ENCODE assay signal across 21 cellular contexts in the genomic region with DNA sequence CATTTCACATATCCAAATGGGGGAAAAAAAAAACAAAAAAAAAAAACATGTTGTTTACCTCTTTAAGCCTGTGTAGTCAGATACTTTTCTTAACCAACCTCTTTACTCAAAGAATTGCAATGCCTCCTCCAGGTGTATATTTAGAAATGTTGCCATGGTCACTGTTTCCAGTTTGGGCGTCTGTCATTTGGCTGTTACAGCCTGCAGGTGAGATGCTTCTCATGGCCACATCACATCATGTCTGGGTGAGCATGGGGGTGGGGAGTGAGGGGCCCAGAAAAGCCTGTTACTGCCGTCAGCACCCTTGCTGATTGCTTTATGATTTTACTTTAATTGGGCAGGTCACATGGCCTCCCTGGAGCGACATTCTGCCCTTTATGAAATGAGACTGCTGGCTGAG.
"Had no signal": no experiment of that assay in that cellular context is flagged by ENCODE, and none has a peak within 500 bp of the region (broad histone marks: within the 10 kb centered on the region; RNA-seq: fewer than 3 reads in every experiment).

No MANE protein-coding gene starts in this region.

- ATAC-seq: activated CD4-positive, CD25-positive, alpha-beta regulatory T cell treated with anti-CD3 and anti-CD28 coated beads, Interleukin-2, amount 50 U/mL, for 24 hours; activated CD8-positive, alpha-beta T cell treated with anti-CD3 and anti-CD28 coated beads, Interleukin-2, amount 10 ng/mL, durations not matched to agents 7 days and 5 days; heart right ventricle; left cardiac atrium; right cardiac atrium; stimulated activated naive CD8-positive, alpha-beta T cell treated with anti-CD3 and anti-CD28 coated beads, Interleukin-15, Interleukin-2, amounts not matched to agents 100 U/mL and 50 U/mL, for 24 hours had no signal

- FAIRE-seq: bronchial epithelial cell had no signal

- H3K4me1 Mint-ChIP-seq: activated CD4-positive, alpha-beta T cell treated with anti-CD3 and anti-CD28 coated beads, Interleukin-2, amount 10 ng/mL, durations not matched to agents 7 days and 5 days; activated naive CD8-positive, alpha-beta T cell treated with anti-CD3 and anti-CD28 coated beads for 36 hours; endodermal cell had no signal

- H3K27me3 ChIP-seq: esophagus squamous epithelium, heart right ventricle, ovary had no signal

- H3K9me3 Mint-ChIP-seq: activated CD4-positive, alpha-beta T cell treated with anti-CD3 and anti-CD28 coated beads, Interleukin-2, amount 10 ng/mL, durations not matched to agents 7 days and 5 days; activated naive CD8-positive, alpha-beta T cell treated with anti-CD3 and anti-CD28 coated beads for 36 hours; endodermal cell; natural killer cell treated with Interleukin-12 subunit alpha and Interleukin-12 subunit beta and Interleukin-15 and Interleukin-18, amount 100 ng/mL, for 72 hours had no signal

- H3K4me3 Mint-ChIP-seq: activated CD4-positive, alpha-beta T cell treated with anti-CD3 and anti-CD28 coated beads, Interleukin-2, amount 10 ng/mL, durations not matched to agents 7 days and 5 days; activated CD8-positive, alpha-beta T cell treated with anti-CD3 and anti-CD28 coated beads, Interleukin-2, amount 10 ng/mL, durations not matched to agents 7 days and 5 days; activated naive CD8-positive, alpha-beta T cell treated with anti-CD3 and anti-CD28 coated beads for 36 hours; endodermal cell; natural killer cell treated with Interleukin-12 subunit alpha and Interleukin-12 subunit beta and Interleukin-15 and Interleukin-18, amount 100 ng/mL, for 72 hours had no signal

- H3K27ac ChIP-seq: coronary artery, esophagus squamous epithelium, heart right ventricle, neutrophil, ovary, VCaP had no signal

- H3K4me3 ChIP-seq: coronary artery, esophagus squamous epithelium, heart right ventricle, ovary had no signal

- H3K36me3 Mint-ChIP-seq: activated naive CD8-positive, alpha-beta T cell treated with anti-CD3 and anti-CD28 coated beads for 36 hours; natural killer cell treated with Interleukin-12 subunit alpha and Interleukin-12 subunit beta and Interleukin-15 and Interleukin-18, amount 100 ng/mL, for 72 hours had no signal

- H3K9me3 ChIP-seq: esophagus squamous epithelium, heart right ventricle, neutrophil, ovary had no signal

- DNase-seq: activated CD4-positive, alpha-beta T cell treated with anti-CD3 and anti-CD28 coated beads, Interleukin-2, amount 10 ng/mL, durations not matched to agents 7 days and 5 days; activated CD8-positive, alpha-beta T cell treated with anti-CD3 and anti-CD28 coated beads, Interleukin-2, amount 10 ng/mL, durations not matched to agents 7 days and 5 days; activated naive CD4-positive, alpha-beta T cell; activated naive CD8-positive, alpha-beta T cell treated with anti-CD3 and anti-CD28 coated beads for 36 hours; activated T-cell treated with anti-CD3 and anti-CD28 coated beads, Interleukin-2, amount 50 U/mL, for 1 hour; cerebellar nuclear complex; esophagus squamous epithelium; heart right ventricle; islet precursor cell; left cardiac atrium; ovary; stimulated activated CD4-positive, alpha-beta T cell treated with anti-CD3 and anti-CD28 coated beads, Interleukin-4, amount 100 ng/mL, for 24 hours; stimulated activated naive CD8-positive, alpha-beta T cell treated with anti-CD3 and anti-CD28 coated beads, Interleukin-15, Interleukin-2, amounts not matched to agents 100 U/mL and 50 U/mL, for 24 hours had no signal

- H3K36me3 ChIP-seq: esophagus squamous epithelium, heart right ventricle, neutrophil, ovary had no signal

- H3K27ac Mint-ChIP-seq: activated CD4-positive, alpha-beta T cell treated with anti-CD3 and anti-CD28 coated beads, Interleukin-2, amount 10 ng/mL, durations not matched to agents 7 days and 5 days; activated CD8-positive, alpha-beta T cell treated with anti-CD3 and anti-CD28 coated beads, Interleukin-2, amount 10 ng/mL, durations not matched to agents 7 days and 5 days; activated naive CD8-positive, alpha-beta T cell treated with anti-CD3 and anti-CD28 coated beads for 36 hours; endodermal cell; natural killer cell treated with Interleukin-12 subunit alpha and Interleukin-12 subunit beta and Interleukin-15 and Interleukin-18, amount 100 ng/mL, for 72 hours had no signal

- H3K27me3 Mint-ChIP-seq: activated CD4-positive, alpha-beta T cell treated with anti-CD3 and anti-CD28 coated beads, Interleukin-2, amount 10 ng/mL, durations not matched to agents 7 days and 5 days; activated naive CD8-positive, alpha-beta T cell treated with anti-CD3 and anti-CD28 coated beads for 36 hours had no signal
